In the genomic region with DNA sequence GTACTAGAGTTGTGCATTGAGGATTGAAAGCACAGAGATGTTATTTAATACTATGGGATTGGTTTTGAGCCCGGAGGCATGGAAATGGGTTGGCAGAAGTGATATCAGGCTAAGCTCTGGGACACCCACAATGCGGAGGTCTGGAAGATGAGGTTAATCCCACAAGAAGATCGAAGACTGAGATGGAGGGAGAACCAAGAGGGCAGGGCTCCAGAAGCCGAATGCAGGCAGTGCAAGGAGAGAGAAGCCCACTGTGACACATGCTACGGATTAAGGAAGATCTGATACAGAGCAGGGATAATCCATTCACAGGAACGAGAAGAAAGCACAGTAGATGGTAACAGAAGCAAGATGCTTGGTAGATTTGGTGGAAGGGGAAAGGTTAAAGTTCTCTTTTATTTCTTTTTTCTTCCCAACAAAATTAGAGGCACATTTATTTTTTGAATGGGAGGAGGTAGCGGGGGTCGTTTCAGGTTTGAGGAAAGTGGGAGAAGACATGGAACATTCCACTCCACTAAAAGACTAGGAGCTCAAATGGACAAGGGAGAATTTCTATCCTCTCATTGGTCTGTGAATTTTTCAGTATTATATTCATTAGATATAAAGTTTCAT, we compare ENCODE assay signal across 22 cellular contexts.
"Had no signal": no experiment of that assay in that cellular context is flagged by ENCODE, and none has a peak within 500 bp of the region (broad histone marks: within the 10 kb centered on the region; RNA-seq: fewer than 3 reads in every experiment).

No MANE protein-coding gene starts in this region.

- H3K9me3 ChIP-seq: body of pancreas, prostate gland, transverse colon, vagina had no signal

- DNase-seq: activated CD4-positive, alpha-beta T cell treated with anti-CD3 and anti-CD28 coated beads, Interleukin-2, amount 50 U/mL, for 1 hour; activated CD8-positive, alpha-beta memory T cell treated with anti-CD3 and anti-CD28 coated beads for 24 hours; activated naive CD8-positive, alpha-beta T cell treated with anti-CD3 and anti-CD28 coated beads for 36 hours; amygdala; body of pancreas; caudate nucleus; nucleus accumbens; right cardiac atrium; small intestine; stimulated activated CD4-positive, alpha-beta T cell treated with anti-CD3 and anti-CD28 coated beads, Interleukin-4, amount 100 ng/mL, for 4 hours; stimulated activated CD8-positive, alpha-beta memory T cell treated with anti-CD3 and anti-CD28 coated beads, Interleukin-4, amount 100 ng/mL, for 48 hours; stimulated activated naive CD4-positive, alpha-beta T cell treated with Interleukin-2 at 50 U/mL for 16 hours; substantia nigra; transverse colon had no signal

- H3K4me1 ChIP-seq: body of pancreas, prostate gland, transverse colon, vagina had no signal

- FAIRE-seq: colon, islet of Langerhans, small intestine had no signal

- H3K4me3 ChIP-seq: body of pancreas, lung, prostate gland, transverse colon, vagina had no signal

- ATAC-seq: activated CD4-positive, CD25-positive, alpha-beta regulatory T cell treated with anti-CD3 and anti-CD28 coated beads, Interleukin-2, amount 50 U/mL, for 24 hours; body of pancreas; esophagus mucosa; natural killer cell treated with Interleukin-12 subunit alpha and Interleukin-12 subunit beta and Interleukin-15 and Interleukin-18, amount 100 ng/mL, for 72 hours; right cardiac atrium had no signal

- H3K27ac ChIP-seq: body of pancreas, prostate gland, transverse colon, vagina had no signal

- H3K27me3 ChIP-seq: body of pancreas, transverse colon, vagina had no signal

- H3K36me3 ChIP-seq: prostate gland, transverse colon, vagina had no signal
